ENCODE assay signal across 8 cellular contexts in genomic region chr10:22436893-22437619, GRCh38.
DNase-seq lines count a peak whose midpoint lies in the region; ATAC-seq and TF ChIP-seq lines count a peak whose summit lies in the region.

No MANE protein-coding gene starts in this region.

- DNase-seq in HuH-7 (ENCODE audit: low spot score) (peak; percentile 81), cardiac septum (ENCODE audit: low spot score) (peak; percentile 94), tibial artery (peak; percentile 86 to 93)
- peak; percentile 86 for DNase-seq in activated naive CD8-positive, alpha-beta T cell treated with anti-CD3 and anti-CD28 coated beads, Interleukin-2, amount 50 U/mL, for 24 hours

- TF ChIP-seq CTCF in DOHH2 (IDR thresholded peaks at IDR 0.05; ENCODE audit: low read depth, low read length, poor library complexity, severe bottlenecking) (no peak), parathyroid adenoma (IDR thresholded peaks at IDR 0.05) (no peak), tibial artery (IDR thresholded peaks at IDR 0.05) (no peak)

- H3K9me3 ChIP-seq in DOHH2 (ENCODE audit: control insufficient read depth, insufficient read depth, low read length) = no peaks in the 10 kb centered on the region
- no peaks in the 10 kb centered on the region for H3K9me3 ChIP-seq in parathyroid adenoma (ENCODE audit: control insufficient read depth, low read length)
- no peaks in the 10 kb centered on the region for H3K9me3 ChIP-seq in tibial artery

- H3K36me3 ChIP-seq in DOHH2 (ENCODE audit: control insufficient read depth, low read length) (no peaks in the 10 kb centered on the region), parathyroid adenoma (ENCODE audit: control insufficient read depth, insufficient read depth, low read length) (no peaks in the 10 kb centered on the region), tibial artery (no peaks in the 10 kb centered on the region)

- no peaks in the 10 kb centered on the region for H4K20me1 ChIP-seq in DOHH2 (ENCODE audit: control insufficient read depth, insufficient read depth, low read depth, low read length)

- H3K4me1 Mint-ChIP-seq in activated naive CD8-positive, alpha-beta T cell treated with anti-CD3 and anti-CD28 coated beads, Interleukin-2, amount 50 U/mL, for 24 hours = peaks cover 59% of the 10 kb centered on the region

- H3K27ac ChIP-seq in DOHH2 (ENCODE audit: low read depth, low read length) (no peak overlapping the region), parathyroid adenoma (peak overlapping the region; percentile 85), tibial artery (peak overlapping the region; percentile 95 to 96)

- peak overlapping the region; percentile 96 for H3K27ac Mint-ChIP-seq in activated naive CD8-positive, alpha-beta T cell treated with anti-CD3 and anti-CD28 coated beads, Interleukin-2, amount 50 U/mL, for 24 hours

- peak overlapping the region; percentile 90 for H3K4me3 Mint-ChIP-seq in activated naive CD8-positive, alpha-beta T cell treated with anti-CD3 and anti-CD28 coated beads, Interleukin-2, amount 50 U/mL, for 24 hours

- peak; percentile 81 for ATAC-seq in GM21515 (IDR thresholded peaks at IDR 0.05; ENCODE audit: unreplicated experiment)
- ATAC-seq in SK-N-SH treated with all-trans-retinoic acid at 6 μM for 48 hours = peak; percentile 37
- peak; percentile 82 for ATAC-seq in activated naive CD8-positive, alpha-beta T cell treated with anti-CD3 and anti-CD28 coated beads, Interleukin-2, amount 50 U/mL, for 24 hours

- H3K79me2 ChIP-seq in DOHH2 (ENCODE audit: control insufficient read depth, low read length) (no peaks in the 10 kb centered on the region), parathyroid adenoma (no peaks in the 10 kb centered on the region)

- H2AFZ ChIP-seq in parathyroid adenoma = peak overlapping the region; percentile 90

- H3K4me3 ChIP-seq in DOHH2 (ENCODE audit: low read length) (peak overlapping the region; percentile 91), parathyroid adenoma (ENCODE audit: low read depth, low read length) (peak overlapping the region; percentile 92), tibial artery (peak overlapping the region; percentile 79 to 91)

- peaks cover 24% of the 10 kb centered on the region for H3K4me1 ChIP-seq in DOHH2 (ENCODE audit: control insufficient read depth, low read length)
- peaks cover 4% of the 10 kb centered on the region for H3K4me1 ChIP-seq in parathyroid adenoma
- peaks cover 0 to 21% (median 13%) of the 10 kb centered on the region in 4 donors for H3K4me1 ChIP-seq in tibial artery

- H3K9ac ChIP-seq in parathyroid adenoma = peak overlapping the region; percentile 82

- intact Hi-C loops in cardiac septum (cut with DNase I) = loop anchor here (2.0 to 10.0 kb wide), 7 partner anchors 96 to 912 kb away; partner anchors contain the start of genes COMMD3, DNAJC1 and SKIDA1
- intact Hi-C loops in tibial artery (cut with DNase I; ENCODE audit: low total_unique reads) = loop anchor here (10.0 kb wide), 4 partner anchors 92 to 922 kb away; partner anchors contain the start of genes DNAJC1 and SPAG6

- H3K27me3 ChIP-seq in DOHH2 (ENCODE audit: control insufficient read depth, low read length) (peaks cover 25% of the 10 kb centered on the region), parathyroid adenoma (ENCODE audit: control insufficient read depth, insufficient read depth, low read length) (no peaks in the 10 kb centered on the region), tibial artery (no peaks in the 10 kb centered on the region)

- peaks cover 5% of the 10 kb centered on the region; the same call in 1 of the 2 replicates for H3F3A ChIP-seq in DOHH2 (ENCODE audit: control insufficient read depth, insufficient read depth)

- peak overlapping the region; percentile 91 for H3K4me2 ChIP-seq in DOHH2 (ENCODE audit: low read length)
- peak overlapping the region; percentile 64 for H3K4me2 ChIP-seq in parathyroid adenoma (ENCODE audit: low read length)

- H3K27me3 Mint-ChIP-seq in activated naive CD8-positive, alpha-beta T cell treated with anti-CD3 and anti-CD28 coated beads, Interleukin-2, amount 50 U/mL, for 24 hours = peaks cover 2% of the 10 kb centered on the region

- H3K36me3 Mint-ChIP-seq in activated naive CD8-positive, alpha-beta T cell treated with anti-CD3 and anti-CD28 coated beads, Interleukin-2, amount 50 U/mL, for 24 hours (ENCODE audit: low read depth) = no peaks in the 10 kb centered on the region

- H3K9me3 Mint-ChIP-seq in activated naive CD8-positive, alpha-beta T cell treated with anti-CD3 and anti-CD28 coated beads, Interleukin-2, amount 50 U/mL, for 24 hours = no peaks in the 10 kb centered on the region

- H3K9me2 ChIP-seq in DOHH2 (replicated peaks; ENCODE audit: control insufficient read depth, low read length) = no peaks in the 10 kb centered on the region

TF ChIP-seq in SK-N-SH treated with all-trans-retinoic acid at 6 μM for 48 hours, 23 proteins besides CTCF, POLR2A, EP300 and RAD21:
- TF ChIP-seq POU6F1 (CRISPR knock-in tag; IDR thresholded peaks at IDR 0.05; ENCODE audit: borderline replicate concordance, low read depth) (no peak), GLIS3 (CRISPR knock-in tag; IDR thresholded peaks at IDR 0.05) (no peak), TCF4 (CRISPR knock-in tag; IDR thresholded peaks at IDR 0.05; ENCODE audit: borderline replicate concordance) (no peak), ZNF8 (CRISPR knock-in tag; IDR thresholded peaks at IDR 0.05) (no peak)
